Comparison of ENCODE assay signal across 8 cellular contexts in genomic region chr10:788796-789748, GRCh38.
DNase-seq lines count a peak whose midpoint lies in the region; ATAC-seq lines count a peak whose summit lies in the region.

No MANE protein-coding gene starts in this region.

- no peaks in the 10 kb centered on the region for H3K27me3 ChIP-seq in mesendoderm (ENCODE audit: insufficient read depth, low read length, poor library complexity)

- CTCF ChIA-PET in T-cell (lab: Charles Lee): no interaction called here

- H3K23ac ChIP-seq in mesendoderm (ENCODE audit: low read length): no peak overlapping the region

- peak overlapping the region; percentile 91 for H3K56ac ChIP-seq in mesendoderm (ENCODE audit: low read length)

- no peak overlapping the region for H3K18ac ChIP-seq in mesendoderm (ENCODE audit: low read length)

- H3K4me1 Mint-ChIP-seq in T-cell: peaks cover 0 to 2% (median 0%) of the 10 kb centered on the region in 3 donors

- H3K27me3 Mint-ChIP-seq in T-cell: peaks cover 3 to 17% of the 10 kb centered on the region in 2 donors

- H3K4me3 ChIP-seq in mesendoderm (ENCODE audit: low read length): peak overlapping the region; percentile 26

- no CpG with 5 or more reads among the region's 50 CpGs for WGBS in mesendoderm (ENCODE audit: extremely low coverage, insufficient coverage, low lambda C conversion rate)

- H4K8ac ChIP-seq in mesendoderm (ENCODE audit: low read depth, low read length): no peak overlapping the region

- H3K79me2 ChIP-seq in mesendoderm (ENCODE audit: control insufficient read depth, insufficient read depth, low read length): no peaks in the 10 kb centered on the region

- peak; percentile 51 for DNase-seq in stimulated activated CD4-positive, alpha-beta T cell treated with anti-CD3 and anti-CD28 coated beads, Interleukin-15, amount 100 ng/mL, for 24 hours
- no peak for DNase-seq in stimulated activated CD4-positive, alpha-beta T cell treated with anti-CD3 and anti-CD28 coated beads, Interleukin-12 subunit alpha, Interleukin-12 subunit beta, amount 100 ng/mL, for 4 hours
- DNase-seq in T-cell: peak in 7 of 34 experiments; percentile 4 to 33 (median 7)
- peak; percentile 77 for DNase-seq in epidermal melanocyte (ENCODE audit: insufficient read length, low spot score)
- peak; percentile 88 for DNase-seq in mesendoderm
- peak in 46 of 49 donors; percentile 23 to 91 (median 69) for DNase-seq in substantia nigra (lab: John Stamatoyannopoulos, UW)
- no peak for DNase-seq in NOMO-1 treated with dmso at 0.1 percent for 144 hours (lab: John Stamatoyannopoulos, UW; ENCODE audit: unreplicated experiment)

- H3K36me3 ChIP-seq in mesendoderm (ENCODE audit: control insufficient read depth, insufficient read depth, low read length): no peaks in the 10 kb centered on the region

- H3K36me3 Mint-ChIP-seq in T-cell: no peaks in the 10 kb centered on the region

- H2BK15ac ChIP-seq in mesendoderm (replicated peaks; ENCODE audit: low read depth): no peak overlapping the region

- H2AK5ac ChIP-seq in mesendoderm (ENCODE audit: low read length): no peak overlapping the region

- peaks cover 0 to 3% (median 0%) of the 10 kb centered on the region in 3 donors for H3K9me3 Mint-ChIP-seq in T-cell

- no peak overlapping the region for H3K27ac Mint-ChIP-seq in T-cell

- no peak overlapping the region for H2BK5ac ChIP-seq in mesendoderm (ENCODE audit: low read length)

- H3K4me2 ChIP-seq in mesendoderm (ENCODE audit: low read length): peak overlapping the region; percentile 82

- no peak overlapping the region for H3K27ac ChIP-seq in mesendoderm (ENCODE audit: low read depth, low read length)
- H3K27ac ChIP-seq in substantia nigra (ENCODE audit: low read depth, low read length, poor library complexity, severe bottlenecking): peak overlapping the region; percentile 44

- H3K9ac ChIP-seq in mesendoderm (ENCODE audit: low read length): peak overlapping the region; percentile 73

- no peaks in the 10 kb centered on the region for H3K4me1 ChIP-seq in mesendoderm (ENCODE audit: control insufficient read depth, low read depth, low read length)

- ATAC-seq in T-cell (replicated peaks in 1 of 4) (peak in 3 of 4 experiments; percentile 13 to 52 (median 50)), GM19324 (IDR thresholded peaks at IDR 0.05; ENCODE audit: low FRiP score, unreplicated experiment) (no peak)

- H2BK120ac ChIP-seq in mesendoderm (ENCODE audit: low read depth, low read length): no peak overlapping the region

- H3K4ac ChIP-seq in mesendoderm (ENCODE audit: low read depth, low read length): no peak overlapping the region

- no peak overlapping the region for H4K5ac ChIP-seq in mesendoderm (ENCODE audit: low read length)

- H3K79me1 ChIP-seq in mesendoderm (ENCODE audit: low read length): no peaks in the 10 kb centered on the region

- peak overlapping the region in 2 of 3 donors; percentile 21 to 50 for H3K4me3 Mint-ChIP-seq in T-cell

- POLR2A ChIA-PET in T-cell (lab: Charles Lee): no interaction called here

Comparison
In these comparisons a context has a peak if more than half of its experiments do, and no peak if none do; other contexts are left out.
1. DNase-seq: peak in stimulated activated CD4-positive, alpha-beta T cell treated with anti-CD3 and anti-CD28 coated beads, Interleukin-15, amount 100 ng/mL, for 24 hours (single experiment), epidermal melanocyte (single experiment), mesendoderm (single experiment) and substantia nigra (46 of 49); none in stimulated activated CD4-positive, alpha-beta T cell treated with anti-CD3 and anti-CD28 coated beads, Interleukin-12 subunit alpha, Interleukin-12 subunit beta, amount 100 ng/mL, for 4 hours (single experiment) and NOMO-1 treated with dmso at 0.1 percent for 144 hours (single experiment).